In the genomic region with DNA sequence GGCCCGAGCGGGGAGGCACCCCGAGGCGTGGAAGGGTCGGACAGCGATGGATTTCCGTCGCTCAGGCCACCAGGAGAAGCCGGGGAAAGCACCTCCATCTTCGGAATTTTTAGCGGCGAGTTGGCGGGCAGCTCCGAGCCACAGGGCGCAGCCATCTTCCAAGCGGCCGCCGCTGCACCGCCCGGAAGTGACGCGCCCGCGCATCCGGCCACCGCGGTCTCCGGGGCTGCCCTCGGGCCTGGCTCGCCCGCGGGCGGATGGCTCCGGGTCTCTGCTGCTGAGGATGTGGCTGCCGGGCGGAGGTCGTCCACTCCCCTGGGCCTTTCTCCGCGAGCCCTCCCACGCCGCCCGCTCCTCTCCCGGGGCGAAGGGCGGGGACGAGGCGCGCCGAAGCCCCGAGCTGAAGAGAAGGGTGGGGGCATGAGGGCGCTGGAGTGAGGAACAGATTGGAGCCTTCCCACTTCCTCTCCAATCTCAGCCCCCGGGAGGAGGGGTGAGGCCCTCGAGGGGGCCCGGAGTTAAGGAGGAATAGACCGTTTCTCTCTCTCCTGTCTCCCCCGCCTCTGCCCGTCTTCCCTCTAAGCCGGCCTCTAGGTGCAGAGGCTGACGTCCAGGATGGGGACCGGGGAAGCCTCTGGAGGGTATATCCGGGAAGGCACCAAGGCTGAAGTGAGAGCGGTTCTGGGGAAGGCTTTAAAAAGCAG, we compare ENCODE assay signal across 8 cellular contexts. TPM values are rescaled to one million over a fixed set of nuclear protein-coding genes. Genes with fewer than 3 reads are reported as not detected.
DNase-seq lines count a peak whose midpoint lies in the region; ATAC-seq and TF ChIP-seq lines count a peak whose summit lies in the region.

TSS of gene MSANTD2 (minus strand) at position 181 of the 704 bp plus-strand sequence. CDS start at position 155, 26 bp downstream.

- in situ Hi-C loops in GM13977 (cut with MboI; ENCODE audit: low pct_unique_long_range_greater_than_20kb, low sequenced_read_pairs, unreplicated experiment): no loop called here
- in situ Hi-C loops in astrocyte of the cerebellum (cut with HindIII; ENCODE audit: low sequenced_read_pairs): no loop called here

- H3K27ac ChIP-seq in hepatocyte: peak within 1 kb of the TSS; percentile 100

- no peaks in the 10 kb centered on the region for H3K36me3 ChIP-seq in hepatocyte (replicated peaks; ENCODE audit: insufficient read depth, low read depth)

- ATAC-seq in HG02623 (IDR thresholded peaks at IDR 0.05; ENCODE audit: unreplicated experiment): peak; percentile 82

- H3K9me3 ChIP-seq in hepatocyte (ENCODE audit: low read depth): no peaks in the 10 kb centered on the region

- H3K9me2 ChIP-seq in hepatocyte (replicated peaks; ENCODE audit: insufficient read depth): no peaks in the 10 kb centered on the region

- no peaks in the 10 kb centered on the region for H3K27me3 ChIP-seq in hepatocyte

- TF ChIP-seq CTCF in GM13977 (IDR thresholded peaks at IDR 0.05; ENCODE audit: extremely low read depth, insufficient read depth, missing control alignments) (no peak), astrocyte of the cerebellum (IDR thresholded peaks at IDR 0.05; ENCODE audit: low read depth, low read length, missing control alignments) (peak; percentile 1), hepatocyte (IDR thresholded peaks at IDR 0.05; ENCODE audit: poor library complexity) (no peak), retinal pigment epithelial cell (conservative IDR thresholded peaks at IDR 0.05; ENCODE audit: low read depth, low read length) (no peak)

- H3K4me1 ChIP-seq in hepatocyte (ENCODE audit: insufficient read depth): peaks cover 21% of the 10 kb centered on the region

- H4K20me1 ChIP-seq in hepatocyte (ENCODE audit: insufficient read depth, poor library complexity, severe bottlenecking): peaks cover 28% of the 10 kb centered on the region

- peak within 1 kb of the TSS; percentile 83 for H3K4me2 ChIP-seq in hepatocyte

- peak; percentile 90 for DNase-seq in GM13977 (ENCODE audit: low spot score)
- peak; percentile 79 for DNase-seq in NCI-H1105 treated with DMSO at 0.1 percent for 48 hours (lab: John Stamatoyannopoulos, UW)
- DNase-seq in T-helper 22 cell (ENCODE audit: low read depth): peak; percentile 66
- peak; percentile 53 for DNase-seq in astrocyte of the cerebellum (ENCODE audit: low read depth)
- DNase-seq in hepatocyte (ENCODE audit: low spot score): peak; percentile 92
- DNase-seq in retinal pigment epithelial cell (ENCODE audit: low read depth): no peak
- no peak for DNase-seq in NCI-H2107 treated with DMSO at 0.1 percent for 48 hours (lab: John Stamatoyannopoulos, UW; ENCODE audit: unreplicated experiment)

- H2AFZ ChIP-seq in hepatocyte: peak within 1 kb of the TSS; percentile 94

- peaks cover 42% of the 10 kb centered on the region for H3K79me2 ChIP-seq in hepatocyte

- peak within 1 kb of the TSS; percentile 72 for H3K4me3 ChIP-seq in astrocyte of the cerebellum (ENCODE audit: low read depth, low read length)
- H3K4me3 ChIP-seq in hepatocyte: peak within 1 kb of the TSS; percentile 73
- H3K4me3 ChIP-seq in retinal pigment epithelial cell (ENCODE audit: low read length): peak within 1 kb of the TSS; percentile 76

- WGBS in hepatocyte (ENCODE audit: low lambda C conversion rate, missing lambda C conversion rate): under 1% methylated on average over 42 of the region's 62 CpGs

RNA-seq across cellular contexts. Expression of gene MSANTD2, which starts in this region (rescaled TPM):
- 14.9 and 18.3 TPM in 2 replicates for total RNA-seq in hepatocyte
- polyA plus RNA-seq in hepatocyte: 10.8 and 11.2 TPM in 2 replicates

Comparison
In these comparisons a context has a peak if more than half of its experiments do, and no peak if none do; other contexts are left out.
1. DNase-seq: peak in GM13977 (single experiment), NCI-H1105 treated with DMSO at 0.1 percent for 48 hours (single experiment), T-helper 22 cell (single experiment), astrocyte of the cerebellum (single experiment) and hepatocyte (single experiment); none in retinal pigment epithelial cell (single experiment) and NCI-H2107 treated with DMSO at 0.1 percent for 48 hours (single experiment).
2. Peak in every context shown above with its lines, with median percentiles within 50 percentile points of each other: H3K4me3 ChIP-seq.